ENCODE assay signal across 9 cellular contexts in genomic region chr10:89535185-89536012, GRCh38. TPM values are rescaled to one million over a fixed set of nuclear protein-coding genes. Genes with fewer than 3 reads are reported as not detected.
DNase-seq lines count a peak whose midpoint lies in the region; ATAC-seq and TF ChIP-seq lines count a peak whose summit lies in the region.
"Had no signal": no experiment of that assay in that cellular context is flagged by ENCODE, and none has a peak within 500 bp of the region (broad histone marks: within the 10 kb centered on the region; RNA-seq: fewer than 3 reads in every experiment).

A gene with protein sequence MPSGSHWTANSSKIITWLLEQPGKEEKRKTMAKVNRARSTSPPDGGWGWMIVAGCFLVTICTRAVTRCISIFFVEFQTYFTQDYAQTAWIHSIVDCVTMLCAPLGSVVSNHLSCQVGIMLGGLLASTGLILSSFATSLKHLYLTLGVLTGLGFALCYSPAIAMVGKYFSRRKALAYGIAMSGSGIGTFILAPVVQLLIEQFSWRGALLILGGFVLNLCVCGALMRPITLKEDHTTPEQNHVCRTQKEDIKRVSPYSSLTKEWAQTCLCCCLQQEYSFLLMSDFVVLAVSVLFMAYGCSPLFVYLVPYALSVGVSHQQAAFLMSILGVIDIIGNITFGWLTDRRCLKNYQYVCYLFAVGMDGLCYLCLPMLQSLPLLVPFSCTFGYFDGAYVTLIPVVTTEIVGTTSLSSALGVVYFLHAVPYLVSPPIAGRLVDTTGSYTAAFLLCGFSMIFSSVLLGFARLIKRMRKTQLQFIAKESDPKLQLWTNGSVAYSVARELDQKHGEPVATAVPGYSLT (minus strand): TSS chr10:89535594. CDS start chr10:89462578, 73,016 bp downstream.

- H3K9ac ChIP-seq in endodermal cell (ENCODE audit: extremely low read depth, low read length, poor library complexity, severe bottlenecking), result no peak within 1 kb of the TSS

- peaks cover 3 to 7% of the 10 kb centered on the region in 2 donors for H3K4me1 Mint-ChIP-seq in natural killer cell treated with Interleukin-12 subunit alpha and Interleukin-12 subunit beta and Interleukin-15 and Interleukin-18, amount 100 ng/mL, for 72 hours (ENCODE audit: low read depth in 2 of 2)
- H3K4me1 Mint-ChIP-seq in natural killer cell (peaks cover 0 to 5% of the 10 kb centered on the region in 2 donors), endodermal cell (peaks cover 19% of the 10 kb centered on the region)

- peak; percentile 36 to 44 for ATAC-seq in natural killer cell treated with Interleukin-12 subunit alpha and Interleukin-12 subunit beta and Interleukin-15 and Interleukin-18, amount 100 ng/mL, for 72 hours
- ATAC-seq in natural killer cell, result no peak
- ATAC-seq in mucosa of descending colon, result peak; percentile 35
- no peak for ATAC-seq in HG03097 (IDR thresholded peaks at IDR 0.05; ENCODE audit: low FRiP score, unreplicated experiment)
- ATAC-seq in GM19467 (IDR thresholded peaks at IDR 0.05; ENCODE audit: unreplicated experiment), result no peak

- no peaks in the 10 kb centered on the region for H3K9me3 ChIP-seq in endodermal cell (ENCODE audit: control insufficient read depth, low read length)
- no peaks in the 10 kb centered on the region for H3K9me3 ChIP-seq in mucosa of descending colon

- H3K27ac Mint-ChIP-seq in natural killer cell treated with Interleukin-12 subunit alpha and Interleukin-12 subunit beta and Interleukin-15 and Interleukin-18, amount 100 ng/mL, for 72 hours, result no peak within 1 kb of the TSS
- H3K27ac Mint-ChIP-seq in natural killer cell, result no peak within 1 kb of the TSS
- H3K27ac Mint-ChIP-seq in endodermal cell, result peak within 1 kb of the TSS; percentile 77

- no peaks in the 10 kb centered on the region for H3K36me3 Mint-ChIP-seq in natural killer cell treated with Interleukin-12 subunit alpha and Interleukin-12 subunit beta and Interleukin-15 and Interleukin-18, amount 100 ng/mL, for 72 hours
- no peaks in the 10 kb centered on the region for H3K36me3 Mint-ChIP-seq in natural killer cell
- peaks cover 3% of the 10 kb centered on the region for H3K36me3 Mint-ChIP-seq in endodermal cell (ENCODE audit: low read depth)

- TF ChIP-seq CTCF in natural killer cell (IDR thresholded peaks at IDR 0.05), result no peak
- TF ChIP-seq CTCF in endodermal cell (conservative IDR thresholded peaks at IDR 0.05), result peak; percentile 74
- TF ChIP-seq CTCF in mucosa of descending colon (IDR thresholded peaks at IDR 0.05), result no peak

- H3K9me3 Mint-ChIP-seq in natural killer cell treated with Interleukin-12 subunit alpha and Interleukin-12 subunit beta and Interleukin-15 and Interleukin-18, amount 100 ng/mL, for 72 hours, result no peaks in the 10 kb centered on the region
- H3K9me3 Mint-ChIP-seq in natural killer cell, result no peaks in the 10 kb centered on the region
- H3K9me3 Mint-ChIP-seq in endodermal cell, result no peaks in the 10 kb centered on the region

- WGBS in endodermal cell (ENCODE audit: insufficient coverage in 1 of 2, insufficient read length in 1 of 2), 2 experiments, result 1% methylated on average over 26 to 79 of the region's 87 CpGs

- intact Hi-C loops in natural killer cell (cut with micrococcal nuclease), result no loop called here
- intact Hi-C loops in mucosa of descending colon (cut with DNase I, micrococcal nuclease), result no loop called here

- H3K4me3 ChIP-seq in endodermal cell (ENCODE audit: low read length) (peak within 1 kb of the TSS; percentile 76), mucosa of descending colon (no peak within 1 kb of the TSS)

- H3K4me1 ChIP-seq in endodermal cell (ENCODE audit: control insufficient read depth, insufficient read depth, low read length) (no peaks in the 10 kb centered on the region), mucosa of descending colon (ENCODE audit: low read depth) (peaks cover 8% of the 10 kb centered on the region)

- H3K36me3 ChIP-seq in endodermal cell (ENCODE audit: control insufficient read depth, insufficient read depth, low read length), result no peaks in the 10 kb centered on the region
- no peaks in the 10 kb centered on the region for H3K36me3 ChIP-seq in mucosa of descending colon (ENCODE audit: low read depth)

- peaks cover 38 to 69% of the 10 kb centered on the region in 2 donors for H3K27me3 Mint-ChIP-seq in natural killer cell treated with Interleukin-12 subunit alpha and Interleukin-12 subunit beta and Interleukin-15 and Interleukin-18, amount 100 ng/mL, for 72 hours
- H3K27me3 Mint-ChIP-seq in natural killer cell (ENCODE audit: low read depth in 2 of 2) (peaks cover 45 to 50% of the 10 kb centered on the region in 2 donors), endodermal cell (ENCODE audit: insufficient read depth) (peaks cover 33% of the 10 kb centered on the region)

- no peak for DNase-seq in natural killer cell treated with Interleukin-12 subunit alpha and Interleukin-12 subunit beta and Interleukin-15 and Interleukin-18, amount 100 ng/mL, for 72 hours (ENCODE audit: low spot score)
- DNase-seq in natural killer cell, result no peak
- DNase-seq in endodermal cell, result peak; percentile 90
- no peak for DNase-seq in mucosa of descending colon
- no peak for DNase-seq in OCI-M2 (lab: John Stamatoyannopoulos, UW; ENCODE audit: unreplicated experiment)
- no peak for DNase-seq in HPDE6-E6E7 (ENCODE audit: extremely low spot score)
- DNase-seq: MV-4-11 had no signal

- no peak within 1 kb of the TSS for H3K27ac ChIP-seq in endodermal cell (ENCODE audit: low read depth, low read length)

- no peak within 1 kb of the TSS for H3K4me3 Mint-ChIP-seq in natural killer cell treated with Interleukin-12 subunit alpha and Interleukin-12 subunit beta and Interleukin-15 and Interleukin-18, amount 100 ng/mL, for 72 hours
- H3K4me3 Mint-ChIP-seq in natural killer cell (no peak within 1 kb of the TSS), endodermal cell (peak within 1 kb of the TSS; percentile 61)

- peaks cover 62% of the 10 kb centered on the region for H3K27me3 ChIP-seq in endodermal cell (ENCODE audit: control insufficient read depth, insufficient read depth, low read length, poor library complexity, severe bottlenecking)

RNA-seq across cellular contexts. Expression of the gene that starts here (rescaled TPM):
- total RNA-seq in natural killer cell treated with Interleukin-12 subunit alpha and Interleukin-12 subunit beta and Interleukin-15 and Interleukin-18, amount 100 ng/mL, for 72 hours, result not detected
- not detected for total RNA-seq in natural killer cell
- total RNA-seq in endodermal cell, result 1 to 10 TPM in 1 of 2 donors, under 1 TPM in 1; 0.33 to 2.3 TPM
- polyA plus RNA-seq in endodermal cell (2013, experiment 1 of 2), result 0.11 TPM
- polyA plus RNA-seq in endodermal cell (2013, experiment 2 of 2), result 0.12 TPM
- total RNA-seq in mucosa of descending colon, result under 1 TPM; 0.12 to 0.47 (median 0.23) TPM

Comparison
In these comparisons a context has a peak if more than half of its experiments do, and no peak if none do; other contexts are left out.
1. Peak in ATAC-seq in natural killer cell treated with Interleukin-12 subunit alpha and Interleukin-12 subunit beta and Interleukin-15 and Interleukin-18, amount 100 ng/mL, for 72 hours; RNA of the gene not detected or under 1 TPM.
2. Peak in ATAC-seq in mucosa of descending colon; RNA of the gene not detected or under 1 TPM.